Comparison of ENCODE assay signal across 11 cellular contexts in genomic region chrX:45068555-45068954, GRCh38.
DNase-seq lines count a peak whose midpoint lies in the region; ATAC-seq, FAIRE-seq and TF ChIP-seq lines count a peak whose summit lies in the region.
"Had no signal": no experiment of that assay in that cellular context is flagged by ENCODE, and none has a peak within 500 bp of the region (broad histone marks: within the 10 kb centered on the region; RNA-seq: fewer than 3 reads in every experiment).

No MANE protein-coding gene starts in this region.

- H3K27ac Mint-ChIP-seq in CD14-positive monocyte, result peak overlapping the region; percentile 35 to 86 (median 73)
- H3K27ac Mint-ChIP-seq in activated naive CD4-positive, alpha-beta T cell treated with anti-CD3 and anti-CD28 coated beads, Interleukin-2, amount 50 U/mL, for 72 hours, result peak overlapping the region; percentile 65 to 94

- no peak overlapping the region for H2BK12ac ChIP-seq in mesenchymal stem cell (ENCODE audit: low read length in 2 of 2)

- peaks cover 61% of the 10 kb centered on the region for H3K79me2 ChIP-seq in Karpas-422 (ENCODE audit: low read length)

- H3K36me3 ChIP-seq in mesenchymal stem cell (ENCODE audit: control insufficient read depth in 1 of 2, insufficient read depth in 2 of 2, low read depth in 1 of 2, low read length in 2 of 2) (peaks cover 6 to 57% of the 10 kb centered on the region in 2 experiments), stomach (peaks cover 0 to 41% (median 28%) of the 10 kb centered on the region in 4 donors), vagina (peaks cover 1 to 22% of the 10 kb centered on the region in 2 donors), Karpas-422 (ENCODE audit: insufficient read depth, low read length) (peaks cover 22% of the 10 kb centered on the region; the same call in 1 of the 2 replicates), adrenal gland (replicated peaks in 1 of 2) (peaks cover 0 to 17% of the 10 kb centered on the region in 2 donors)

- no peak overlapping the region for H4K91ac ChIP-seq in mesenchymal stem cell (ENCODE audit: low read length)

- WGBS in mesenchymal stem cell, result 100% methylated on average over 1 of the region's 4 CpGs
- WGBS in stomach, 5 donors, result 82 to 93% (median 86%) methylated on average over 4 of the region's 4 CpGs
- 86 to 98% (median 93%) methylated on average over 4 of the region's 4 CpGs for WGBS in adrenal gland, 4 donors

- H2BK15ac ChIP-seq in mesenchymal stem cell (ENCODE audit: low read depth, poor library complexity, severe bottlenecking), result no peak overlapping the region

- H3K27ac ChIP-seq in mesenchymal stem cell (ENCODE audit: low read length, poor library complexity, severe bottlenecking) (no peak overlapping the region), stomach (peak overlapping the region in 1 of 5 donors; percentile 55), vagina (no peak overlapping the region), Karpas-422 (ENCODE audit: low read length) (no peak overlapping the region), adrenal gland (no peak overlapping the region)

- peaks cover 15% of the 10 kb centered on the region for H3K4me1 Mint-ChIP-seq in CD14-positive monocyte

- TF ChIP-seq EP300 in stomach (IDR thresholded peaks at IDR 0.05), result no peak

- DNase-seq in CD14-positive monocyte (ENCODE audit: low spot score) (no peak), GM12892 (ENCODE audit: insufficient read length) (no peak), mesenchymal stem cell (peak; percentile 25), stomach (no peak), vagina (ENCODE audit: extremely low spot score in 2 of 2) (no peak), Karpas-422 (no peak), adrenal gland (no peak)
- DNase-seq in activated naive CD4-positive, alpha-beta T cell treated with anti-CD3 and anti-CD28 coated beads, Interleukin-2, amount 50 U/mL, for 72 hours (ENCODE audit: low spot score in 2 of 2), result no peak
- DNase-seq: mesendoderm; NCI-H226; stimulated activated CD4-positive, alpha-beta T cell treated with anti-CD3 and anti-CD28 coated beads, Interleukin-2, amount 100 ng/mL, for 24 hours had no signal

- TF ChIP-seq POLR2A in GM12892 (IDR thresholded peaks at IDR 0.05; ENCODE audit: low read depth, low read length) (no peak), stomach (IDR thresholded peaks at IDR 0.05) (no peak), vagina (IDR thresholded peaks at IDR 0.05) (no peak), adrenal gland (IDR thresholded peaks at IDR 0.05) (no peak)

- H3K9me3 ChIP-seq in mesenchymal stem cell (ENCODE audit: control insufficient read depth, low read length) (no peaks in the 10 kb centered on the region), stomach (no peaks in the 10 kb centered on the region), vagina (no peaks in the 10 kb centered on the region), Karpas-422 (ENCODE audit: low read length) (no peaks in the 10 kb centered on the region), adrenal gland (replicated peaks in 1 of 3) (no peaks in the 10 kb centered on the region)

- H4K20me1 ChIP-seq in Karpas-422 (ENCODE audit: insufficient read depth, low read depth, low read length), result no peaks in the 10 kb centered on the region

- no peak overlapping the region for H4K8ac ChIP-seq in mesenchymal stem cell (ENCODE audit: low read length)

- H3K23ac ChIP-seq in mesenchymal stem cell (ENCODE audit: low read length in 2 of 2), result no peak overlapping the region

- no peak overlapping the region for H2AK5ac ChIP-seq in mesenchymal stem cell (ENCODE audit: low read length, severe bottlenecking)

- H3K27me3 Mint-ChIP-seq in CD14-positive monocyte (ENCODE audit: low read depth in 3 of 3), result no peaks in the 10 kb centered on the region

- FAIRE-seq in GM12892 (lab: Jason Lieb, UNC), result peak; percentile 14

- H2AFZ ChIP-seq in mesenchymal stem cell (ENCODE audit: low read depth, low read length), result no peak overlapping the region
- no peak overlapping the region for H2AFZ ChIP-seq in Karpas-422 (ENCODE audit: low read length)

- no peak for TF ChIP-seq CTCF in CD14-positive monocyte (IDR thresholded peaks at IDR 0.05)
- no peak for TF ChIP-seq CTCF in stomach (IDR thresholded peaks at IDR 0.05)
- no peak for TF ChIP-seq CTCF in vagina (IDR thresholded peaks at IDR 0.05)
- no peak for TF ChIP-seq CTCF in adrenal gland (IDR thresholded peaks at IDR 0.05)

- no peaks in the 10 kb centered on the region for H3K4me1 ChIP-seq in mesenchymal stem cell (ENCODE audit: control insufficient read depth, insufficient read depth, low read depth, low read length)
- H3K4me1 ChIP-seq in stomach, result peaks cover 0 to 32% (median 4%) of the 10 kb centered on the region in 4 donors
- peaks cover 13% of the 10 kb centered on the region for H3K4me1 ChIP-seq in vagina
- H3K4me1 ChIP-seq in Karpas-422 (ENCODE audit: low read length), result peaks cover 17% of the 10 kb centered on the region
- H3K4me1 ChIP-seq in adrenal gland (replicated peaks in 1 of 2), result peaks cover 0 to 18% of the 10 kb centered on the region in 2 donors

- no peaks in the 10 kb centered on the region; the same call in 1 of the 2 replicates for H3K9me2 ChIP-seq in Karpas-422 (replicated peaks; ENCODE audit: insufficient read depth, low read length)

- H3K4me3 Mint-ChIP-seq in CD14-positive monocyte, result peak overlapping the region in 1 of 2 donors; percentile 15

- peaks cover 38 to 67% of the 10 kb centered on the region in 2 donors for H3K36me3 Mint-ChIP-seq in CD14-positive monocyte
- peaks cover 17 to 18% of the 10 kb centered on the region in 2 donors for H3K36me3 Mint-ChIP-seq in activated naive CD4-positive, alpha-beta T cell treated with anti-CD3 and anti-CD28 coated beads, Interleukin-2, amount 50 U/mL, for 72 hours

- H3K4ac ChIP-seq in mesenchymal stem cell (ENCODE audit: low read depth in 1 of 2, low read length in 2 of 2), result no peak overlapping the region

- H3K9me3 Mint-ChIP-seq in CD14-positive monocyte, result no peaks in the 10 kb centered on the region
- H3K9me3 Mint-ChIP-seq in activated naive CD4-positive, alpha-beta T cell treated with anti-CD3 and anti-CD28 coated beads, Interleukin-2, amount 50 U/mL, for 72 hours, result peaks cover 0 to 9% of the 10 kb centered on the region in 2 donors

- no peak overlapping the region for H2BK120ac ChIP-seq in mesenchymal stem cell (ENCODE audit: low read depth, low read length)

- H3K79me1 ChIP-seq in mesenchymal stem cell (replicated peaks; ENCODE audit: low read length, poor library complexity, severe bottlenecking), result peaks cover 4% of the 10 kb centered on the region

- intact Hi-C loops in CD14-positive monocyte (cut with micrococcal nuclease), result no loop called here
- intact Hi-C loops in stomach (cut with DNase I; ENCODE audit: low total_unique reads), result no loop called here
- intact Hi-C loops in vagina (cut with DNase I), result no loop called here
- intact Hi-C loops in adrenal gland (cut with DNase I), result no loop called here

- ATAC-seq in activated naive CD4-positive, alpha-beta T cell treated with anti-CD3 and anti-CD28 coated beads, Interleukin-2, amount 50 U/mL, for 72 hours, result peak; percentile 22 to 44

- no peak overlapping the region for H3K14ac ChIP-seq in mesenchymal stem cell (ENCODE audit: low read length in 2 of 2)

- H3K27me3 ChIP-seq in mesenchymal stem cell (ENCODE audit: control insufficient read depth in 1 of 2, insufficient read depth in 1 of 2, low read length in 2 of 2) (no peaks in the 10 kb centered on the region), stomach (no peaks in the 10 kb centered on the region), vagina (no peaks in the 10 kb centered on the region), Karpas-422 (ENCODE audit: low read length) (no peaks in the 10 kb centered on the region), adrenal gland (no peaks in the 10 kb centered on the region)

- H3K9ac ChIP-seq in mesenchymal stem cell (ENCODE audit: low read length), result no peak overlapping the region
- H3K9ac ChIP-seq in Karpas-422 (ENCODE audit: low read length), result no peak overlapping the region

- no peak overlapping the region for H3K4me3 ChIP-seq in mesenchymal stem cell (ENCODE audit: insufficient read depth in 1 of 2, low read depth in 1 of 2, low read length in 2 of 2)
- H3K4me3 ChIP-seq in stomach, result no peak overlapping the region
- no peak overlapping the region for H3K4me3 ChIP-seq in vagina
- no peak overlapping the region for H3K4me3 ChIP-seq in Karpas-422 (ENCODE audit: low read length)
- no peak overlapping the region for H3K4me3 ChIP-seq in adrenal gland

- H3K18ac ChIP-seq in mesenchymal stem cell (ENCODE audit: low read depth in 1 of 2, low read length in 2 of 2), result no peak overlapping the region

- H3K4me2 ChIP-seq in mesenchymal stem cell (ENCODE audit: low read length, poor library complexity, severe bottlenecking) (no peak overlapping the region), Karpas-422 (ENCODE audit: low read depth, low read length, poor library complexity, severe bottlenecking) (no peak overlapping the region)

- H2BK5ac ChIP-seq in mesenchymal stem cell (ENCODE audit: low read depth, low read length, poor library complexity, severe bottlenecking), result no peak overlapping the region
